Comparison of ENCODE assay signal across 8 cellular contexts in genomic region chr7:90595801-90596683, GRCh38. TPM values are rescaled to one million over a fixed set of nuclear protein-coding genes. Genes with fewer than 3 reads are reported as not detected.
DNase-seq lines count a peak whose midpoint lies in the region; ATAC-seq and TF ChIP-seq lines count a peak whose summit lies in the region.

Gene CDK14, plus strand, starts transcription at chr7:90596321. Its CDS starts 307 bp downstream, at chr7:90596628.

- peaks cover 19% of the 10 kb centered on the region for H3K27me3 ChIP-seq in transverse colon

- no peak for TF ChIP-seq POLR2A in transverse colon (IDR thresholded peaks at IDR 0.05)

- intact Hi-C loops in natural killer cell (cut with micrococcal nuclease), result no loop called here
- intact Hi-C loops in transverse colon (cut with DNase I; ENCODE audit: low total_unique reads), result no loop called here

- peak within 1 kb of the TSS; percentile 59 for H3K4me3 Mint-ChIP-seq in activated CD8-positive, alpha-beta memory T cell treated with anti-CD3 and anti-CD28 coated beads, Interleukin-2, amount 10 ng/mL, durations not matched to agents 7 days and 5 days
- H3K4me3 Mint-ChIP-seq in natural killer cell, result peak within 1 kb of the TSS; percentile 78

- H3K4me1 Mint-ChIP-seq in activated CD8-positive, alpha-beta memory T cell treated with anti-CD3 and anti-CD28 coated beads, Interleukin-2, amount 10 ng/mL, durations not matched to agents 7 days and 5 days, result peaks cover 12% of the 10 kb centered on the region
- peaks cover 7 to 8% of the 10 kb centered on the region in 2 donors for H3K4me1 Mint-ChIP-seq in natural killer cell

- H3K36me3 Mint-ChIP-seq in activated CD8-positive, alpha-beta memory T cell treated with anti-CD3 and anti-CD28 coated beads, Interleukin-2, amount 10 ng/mL, durations not matched to agents 7 days and 5 days, result no peaks in the 10 kb centered on the region
- no peaks in the 10 kb centered on the region for H3K36me3 Mint-ChIP-seq in natural killer cell

- H3K4me3 ChIP-seq in fibroblast of the aortic adventitia (ENCODE audit: low read depth, low read length) (peak within 1 kb of the TSS; percentile 84), transverse colon (peak within 1 kb of the TSS; percentile 62 to 78 (median 68))

- no peaks in the 10 kb centered on the region for H3K9me3 Mint-ChIP-seq in activated CD8-positive, alpha-beta memory T cell treated with anti-CD3 and anti-CD28 coated beads, Interleukin-2, amount 10 ng/mL, durations not matched to agents 7 days and 5 days (ENCODE audit: low read depth)
- no peaks in the 10 kb centered on the region for H3K9me3 Mint-ChIP-seq in natural killer cell

- in situ Hi-C loops in transverse colon (cut with MboI; ENCODE audit: low pct_ligation_motif_present in 1 of 4, low pct_unique_long_range_greater_than_20kb in 1 of 4, low sequenced_read_pairs in 3 of 4), result loop anchor here in 1 of 4 donors (25.0 kb wide), 1 partner anchor 441 kb away; no protein-coding TSS in a partner anchor

- H3K27ac ChIP-seq in transverse colon, result peak within 1 kb of the TSS; percentile 71 to 80 (median 76)

- H3K27me3 Mint-ChIP-seq in activated CD8-positive, alpha-beta memory T cell treated with anti-CD3 and anti-CD28 coated beads, Interleukin-2, amount 10 ng/mL, durations not matched to agents 7 days and 5 days, result peaks cover 61% of the 10 kb centered on the region
- peaks cover 22 to 52% of the 10 kb centered on the region in 2 donors for H3K27me3 Mint-ChIP-seq in natural killer cell (ENCODE audit: low read depth in 2 of 2)

- 0% methylated on average over 51 of the region's 118 CpGs; no CpG with 5 or more reads in 1 of the 2 donors for WGBS in transverse colon (ENCODE audit: low coverage in 1 of 2), 2 donors

- TF ChIP-seq EP300 in transverse colon (IDR thresholded peaks at IDR 0.05; ENCODE audit: low read depth), result no peak

- CTCF ChIA-PET in activated CD8-positive, alpha-beta memory T cell treated with anti-CD3 and anti-CD28 coated beads, Interleukin-2, amount 10 ng/mL, durations not matched to agents 7 days and 5 days (lab: Charles Lee), result interaction anchor here (1.6 kb wide), 1 partner anchor 11 kb away, joined by 3 read pairs; no protein-coding TSS in a partner anchor

- H3K9me3 ChIP-seq in transverse colon, result no peaks in the 10 kb centered on the region

- peaks cover 0 to 26% (median 7%) of the 10 kb centered on the region in 4 donors for H3K4me1 ChIP-seq in transverse colon

- no peak within 1 kb of the TSS for H3K27ac Mint-ChIP-seq in activated CD8-positive, alpha-beta memory T cell treated with anti-CD3 and anti-CD28 coated beads, Interleukin-2, amount 10 ng/mL, durations not matched to agents 7 days and 5 days
- H3K27ac Mint-ChIP-seq in natural killer cell, result no peak within 1 kb of the TSS

- peak; percentile 87 for DNase-seq in D341Med (ENCODE audit: low spot score)
- DNase-seq in GM19240 (ENCODE audit: insufficient read length, low spot score), result peak; percentile 51
- peak; percentile 36 for DNase-seq in NCI-H748 treated with DMSO at 0.1 percent for 48 hours (lab: John Stamatoyannopoulos, UW)
- DNase-seq in activated CD8-positive, alpha-beta memory T cell treated with anti-CD3 and anti-CD28 coated beads, Interleukin-2, amount 10 ng/mL, durations not matched to agents 7 days and 5 days, result peak; percentile 46
- DNase-seq in fibroblast of the aortic adventitia (ENCODE audit: low read depth), result peak; percentile 54
- peak; percentile 22 for DNase-seq in natural killer cell
- DNase-seq in transverse colon, result peak; percentile 81

- TF ChIP-seq CTCF in fibroblast of the aortic adventitia (IDR thresholded peaks at IDR 0.05; ENCODE audit: insufficient read depth, low read length) (peak; percentile 57), natural killer cell (IDR thresholded peaks at IDR 0.05) (no peak), transverse colon (IDR thresholded peaks at IDR 0.05) (peak; percentile 17 to 43 (median 33))

- no peaks in the 10 kb centered on the region for H3K36me3 ChIP-seq in transverse colon

- ATAC-seq in HG03280 (IDR thresholded peaks at IDR 0.05; ENCODE audit: unreplicated experiment), result peak; percentile 63
- peak; percentile 76 for ATAC-seq in activated CD8-positive, alpha-beta memory T cell treated with anti-CD3 and anti-CD28 coated beads, Interleukin-2, amount 10 ng/mL, durations not matched to agents 7 days and 5 days
- ATAC-seq in natural killer cell, result peak; percentile 38 to 83 (median 62)

RNA-seq across cellular contexts. Expression of gene CDK14, which starts in this region (rescaled TPM):
- total RNA-seq in activated CD8-positive, alpha-beta memory T cell treated with anti-CD3 and anti-CD28 coated beads, Interleukin-2, amount 10 ng/mL, durations not matched to agents 7 days and 5 days, result under 1 TPM; 0.20 to 0.23 TPM
- total RNA-seq in fibroblast of the aortic adventitia (ENCODE audit: low replicate concordance), result 26.7 and 44.8 TPM in 2 replicates
- 10 to 100 TPM in 1 of 3 donors, 1 to 10 TPM in 2; 1.2 to 12.5 (median 1.9) TPM for total RNA-seq in natural killer cell
- total RNA-seq in transverse colon, result 10 to 100 TPM in 1 of 4 donors, 1 to 10 TPM in 2, under 1 TPM in 1; 0.40 to 15.4 (median 4.8) TPM

Comparison
In these comparisons a context has a peak if more than half of its experiments do, and no peak if none do; other contexts are left out.
1. Peak in every context shown above with its lines: DNase-seq, ATAC-seq, H3K4me3 ChIP-seq and H3K27ac ChIP-seq.
2. Peak in DNase-seq and ATAC-seq in activated CD8-positive, alpha-beta memory T cell treated with anti-CD3 and anti-CD28 coated beads, Interleukin-2, amount 10 ng/mL, durations not matched to agents 7 days and 5 days; RNA of the gene not detected or under 1 TPM.
3. DNase-seq: peak in every context shown above with its lines; median percentile 87 in D341Med; 81 in transverse colon; 54 in fibroblast of the aortic adventitia; 51 in GM19240; 46 in activated CD8-positive, alpha-beta memory T cell treated with anti-CD3 and anti-CD28 coated beads, Interleukin-2, amount 10 ng/mL, durations not matched to agents 7 days and 5 days; 36 in NCI-H748 treated with DMSO at 0.1 percent for 48 hours; 22 in natural killer cell.